In the genomic region with DNA sequence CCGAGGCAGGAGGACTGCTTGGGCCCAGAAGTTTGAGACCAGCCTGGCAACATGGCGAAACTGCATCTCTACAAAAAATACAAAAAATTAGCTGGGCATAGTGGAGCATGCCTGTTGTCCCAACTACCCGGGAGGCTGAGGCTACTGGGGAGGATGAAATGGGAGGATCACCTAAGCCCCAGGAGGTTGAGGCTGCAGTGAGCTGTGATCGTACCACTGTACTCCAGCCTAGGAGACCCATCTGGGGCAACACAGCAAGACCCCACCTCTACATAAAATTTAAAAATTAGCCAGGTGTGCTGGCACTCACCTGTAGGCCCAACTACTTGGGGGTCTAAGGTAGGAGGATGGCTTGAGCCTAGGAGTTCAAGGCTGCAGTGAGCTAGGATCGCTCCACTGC, we compare ENCODE assay signal across 22 cellular contexts. TPM values are rescaled to one million over a fixed set of nuclear protein-coding genes. Genes with fewer than 3 reads are reported as not detected.
DNase-seq lines count a peak whose midpoint lies in the region; ATAC-seq and TF ChIP-seq lines count a peak whose summit lies in the region.
"Had no signal": no experiment of that assay in that cellular context is flagged by ENCODE, and none has a peak within 500 bp of the region (broad histone marks: within the 10 kb centered on the region; RNA-seq: fewer than 3 reads in every experiment).

No MANE protein-coding gene starts in this region.

- H3K27me3 ChIP-seq in HL-60 (ENCODE audit: insufficient read depth, poor library complexity, severe bottlenecking): no peaks in the 10 kb centered on the region
- H3K27me3 ChIP-seq in neutrophil: no peaks in the 10 kb centered on the region
- no peaks in the 10 kb centered on the region for H3K27me3 ChIP-seq in foreskin keratinocyte

- no peaks in the 10 kb centered on the region for H3K27me3 Mint-ChIP-seq in activated naive CD4-positive, alpha-beta T cell treated with anti-CD3 and anti-CD28 coated beads for 36 hours (ENCODE audit: low read depth)
- no peaks in the 10 kb centered on the region for H3K27me3 Mint-ChIP-seq in activated T-helper 2 cell treated with anti-CD3 and anti-CD28 coated beads, Interferon-gamma antibody, Interleukin-2, Interleukin-4, amounts not matched to agents 10 μg/mL and 5 μg/mL and 100 μg/mL, durations not matched to agents 14 hours and 24 hours and 36 hours (ENCODE audit: low read depth)
- H3K27me3 Mint-ChIP-seq: central memory CD8-positive, alpha-beta T cell; effector memory CD8-positive, alpha-beta T cell; progenitor cell of endocrine pancreas had no signal

- peaks cover 40% of the 10 kb centered on the region for H3K4me1 Mint-ChIP-seq in activated naive CD4-positive, alpha-beta T cell treated with anti-CD3 and anti-CD28 coated beads for 36 hours (ENCODE audit: low read depth)
- H3K4me1 Mint-ChIP-seq in activated T-helper 2 cell treated with anti-CD3 and anti-CD28 coated beads, Interferon-gamma antibody, Interleukin-2, Interleukin-4, amounts not matched to agents 10 μg/mL and 5 μg/mL and 100 μg/mL, durations not matched to agents 14 hours and 24 hours and 36 hours (ENCODE audit: low read depth): peaks cover 4% of the 10 kb centered on the region

- DNase-seq in activated naive CD4-positive, alpha-beta T cell treated with anti-CD3 and anti-CD28 coated beads for 36 hours: no peak
- no peak for DNase-seq in activated naive CD4-positive, alpha-beta T cell treated with anti-CD3 and anti-CD28 coated beads, Interleukin-2, amount 50 U/mL, for 16 hours
- DNase-seq in HL-60 (ENCODE audit: low read depth in 1 of 2, low spot score in 1 of 2) (no peak), GDM1 (lab: John Stamatoyannopoulos, UW) (no peak), activated gamma-delta T cell (lab: John Stamatoyannopoulos, UW) (no peak), foreskin keratinocyte (no peak)
- DNase-seq in activated T-helper 2 cell treated with anti-CD3 and anti-CD28 coated beads, Interferon-gamma antibody, Interleukin-2, Interleukin-4, amounts not matched to agents 10 μg/mL and 5 μg/mL and 100 μg/mL, durations not matched to agents 14 hours and 24 hours and 36 hours (ENCODE audit: low spot score): no peak
- DNase-seq: amygdala; effector memory CD8-positive, alpha-beta T cell; islet precursor cell; naive thymus-derived CD8-positive, alpha-beta T cell; NCI-H1694; NCI-H226; small intestine; stimulated activated CD4-positive, alpha-beta T cell treated with anti-CD3 and anti-CD28 coated beads, Interleukin-4, amount 100 ng/mL, for 4 hours; stimulated activated CD8-positive, alpha-beta memory T cell treated with anti-CD3 and anti-CD28 coated beads, Interleukin-4, amount 100 ng/mL, for 48 hours had no signal

- TF ChIP-seq CTCF in HL-60 (IDR thresholded peaks at IDR 0.05; ENCODE audit: insufficient read depth, low read length) (no peak), neutrophil (IDR thresholded peaks at IDR 0.05) (no peak), foreskin keratinocyte (conservative IDR thresholded peaks at IDR 0.05) (no peak)

- H3K4me1 ChIP-seq in neutrophil (ENCODE audit: control insufficient read depth in 1 of 2, insufficient read depth in 1 of 2, low read depth in 1 of 2, low read length in 1 of 2) (peaks cover 69 to 72% of the 10 kb centered on the region in 2 experiments), foreskin keratinocyte (peaks cover 6% of the 10 kb centered on the region)

- H3K36me3 ChIP-seq in neutrophil: peaks cover 15% of the 10 kb centered on the region
- H3K36me3 ChIP-seq: thoracic aorta had no signal

- peak overlapping the region; percentile 45 for H3K4me3 Mint-ChIP-seq in activated naive CD4-positive, alpha-beta T cell treated with anti-CD3 and anti-CD28 coated beads for 36 hours
- peak overlapping the region; percentile 13 for H3K4me3 Mint-ChIP-seq in activated T-helper 2 cell treated with anti-CD3 and anti-CD28 coated beads, Interferon-gamma antibody, Interleukin-2, Interleukin-4, amounts not matched to agents 10 μg/mL and 5 μg/mL and 100 μg/mL, durations not matched to agents 14 hours and 24 hours and 36 hours (ENCODE audit: low read depth)
- H3K4me3 Mint-ChIP-seq: T-helper 1 cell treated with Interleukin-12 subunit alpha and Interleukin-12 subunit beta and Interleukin-4 antibody, amounts not matched to agents 30 μg/mL and 1 μg/mL, for 36 hours had no signal

- intact Hi-C loops in activated naive CD4-positive, alpha-beta T cell treated with anti-CD3 and anti-CD28 coated beads for 36 hours (cut with micrococcal nuclease): no loop called here
- intact Hi-C loops in activated T-helper 2 cell treated with anti-CD3 and anti-CD28 coated beads, Interferon-gamma antibody, Interleukin-2, Interleukin-4, amounts not matched to agents 10 μg/mL and 5 μg/mL and 100 μg/mL, durations not matched to agents 14 hours and 24 hours and 36 hours (cut with micrococcal nuclease): no loop called here

- H3K27ac ChIP-seq in HL-60 (replicated peaks) (peak overlapping the region; percentile 92), neutrophil (peak overlapping the region; percentile 55), foreskin keratinocyte (no peak overlapping the region)
- H3K27ac ChIP-seq: thoracic aorta had no signal

- H3K27ac Mint-ChIP-seq in activated naive CD4-positive, alpha-beta T cell treated with anti-CD3 and anti-CD28 coated beads for 36 hours: no peak overlapping the region
- H3K27ac Mint-ChIP-seq in activated T-helper 2 cell treated with anti-CD3 and anti-CD28 coated beads, Interferon-gamma antibody, Interleukin-2, Interleukin-4, amounts not matched to agents 10 μg/mL and 5 μg/mL and 100 μg/mL, durations not matched to agents 14 hours and 24 hours and 36 hours: no peak overlapping the region
- H3K27ac Mint-ChIP-seq: progenitor cell of endocrine pancreas had no signal

- H3K4me3 ChIP-seq in HL-60 (replicated peaks; ENCODE audit: insufficient read depth, low read length): peak overlapping the region; percentile 90
- H3K4me3 ChIP-seq in neutrophil (ENCODE audit: low read depth in 1 of 2, low read length in 1 of 2): no peak overlapping the region
- H3K4me3 ChIP-seq: thoracic aorta had no signal

- CTCF ChIA-PET in activated naive CD4-positive, alpha-beta T cell treated with anti-CD3 and anti-CD28 coated beads for 36 hours (lab: Charles Lee): interaction anchor here (0.6 to 2.6 kb wide), 8 partner anchors 10 to 129 kb away, joined by 3 to 7 read pairs (median 4); no protein-coding TSS in a partner anchor

- H3K9me3 ChIP-seq in neutrophil: no peaks in the 10 kb centered on the region
- H3K9me3 ChIP-seq: thoracic aorta had no signal

- peaks cover 11% of the 10 kb centered on the region for H3K36me3 Mint-ChIP-seq in activated naive CD4-positive, alpha-beta T cell treated with anti-CD3 and anti-CD28 coated beads for 36 hours (ENCODE audit: low read depth)
- H3K36me3 Mint-ChIP-seq in activated T-helper 2 cell treated with anti-CD3 and anti-CD28 coated beads, Interferon-gamma antibody, Interleukin-2, Interleukin-4, amounts not matched to agents 10 μg/mL and 5 μg/mL and 100 μg/mL, durations not matched to agents 14 hours and 24 hours and 36 hours (ENCODE audit: low read depth): peaks cover 17% of the 10 kb centered on the region

- H3K9me3 Mint-ChIP-seq in activated naive CD4-positive, alpha-beta T cell treated with anti-CD3 and anti-CD28 coated beads for 36 hours: no peaks in the 10 kb centered on the region
- H3K9me3 Mint-ChIP-seq in activated T-helper 2 cell treated with anti-CD3 and anti-CD28 coated beads, Interferon-gamma antibody, Interleukin-2, Interleukin-4, amounts not matched to agents 10 μg/mL and 5 μg/mL and 100 μg/mL, durations not matched to agents 14 hours and 24 hours and 36 hours: no peaks in the 10 kb centered on the region
- H3K9me3 Mint-ChIP-seq: central memory CD8-positive, alpha-beta T cell; effector memory CD8-positive, alpha-beta T cell; naive thymus-derived CD8-positive, alpha-beta T cell; T-helper 1 cell treated with Interleukin-12 subunit alpha and Interleukin-12 subunit beta and Interleukin-4 antibody, amounts not matched to agents 30 μg/mL and 1 μg/mL, for 36 hours had no signal

- no peak for ATAC-seq in foreskin keratinocyte
- ATAC-seq: effector memory CD8-positive, alpha-beta T cell; naive thymus-derived CD8-positive, alpha-beta T cell; Right ventricle myocardium inferior had no signal

RNA-seq across cellular contexts. Expression of a gene that starts 1.8 kb away (rescaled TPM):
- 10 to 100 TPM; 67.8 to 71.3 TPM for total RNA-seq in activated naive CD4-positive, alpha-beta T cell treated with anti-CD3 and anti-CD28 coated beads for 36 hours
- 73.1 and 73.8 TPM in 2 replicates for total RNA-seq in activated T-helper 2 cell treated with anti-CD3 and anti-CD28 coated beads, Interferon-gamma antibody, Interleukin-2, Interleukin-4, amounts not matched to agents 10 μg/mL and 5 μg/mL and 100 μg/mL, durations not matched to agents 14 hours and 24 hours and 36 hours
- 42.8 and 49.2 TPM in 2 replicates for total RNA-seq in foreskin keratinocyte
- polyA plus RNA-seq in foreskin keratinocyte: 73.7 and 76.5 TPM in 2 replicates

RNA-seq across cellular contexts. Expression of a gene that starts 22.3 kb away (rescaled TPM):
- total RNA-seq in activated naive CD4-positive, alpha-beta T cell treated with anti-CD3 and anti-CD28 coated beads for 36 hours: not detected
- 0.16 TPM in 1 of 2 replicates, not detected in the other for total RNA-seq in activated T-helper 2 cell treated with anti-CD3 and anti-CD28 coated beads, Interferon-gamma antibody, Interleukin-2, Interleukin-4, amounts not matched to agents 10 μg/mL and 5 μg/mL and 100 μg/mL, durations not matched to agents 14 hours and 24 hours and 36 hours
- total RNA-seq in foreskin keratinocyte: 1.8 and 2.3 TPM in 2 replicates
- polyA plus RNA-seq in foreskin keratinocyte: 1.5 and 2.0 TPM in 2 replicates

RNA-seq across cellular contexts. Expression of a gene that starts 33.5 kb away (rescaled TPM):
- total RNA-seq in activated naive CD4-positive, alpha-beta T cell treated with anti-CD3 and anti-CD28 coated beads for 36 hours: under 1 TPM; 0.12 to 0.24 TPM
- total RNA-seq in activated T-helper 2 cell treated with anti-CD3 and anti-CD28 coated beads, Interferon-gamma antibody, Interleukin-2, Interleukin-4, amounts not matched to agents 10 μg/mL and 5 μg/mL and 100 μg/mL, durations not matched to agents 14 hours and 24 hours and 36 hours: 2.1 and 2.5 TPM in 2 replicates
- 5.0 and 5.3 TPM in 2 replicates for total RNA-seq in foreskin keratinocyte
- 9.5 TPM in 2 replicates for polyA plus RNA-seq in foreskin keratinocyte
- polyA plus RNA-seq: naive thymus-derived CD8-positive, alpha-beta T cell had no signal
